ENCODE assay signal across 28 cellular contexts in the genomic region with DNA sequence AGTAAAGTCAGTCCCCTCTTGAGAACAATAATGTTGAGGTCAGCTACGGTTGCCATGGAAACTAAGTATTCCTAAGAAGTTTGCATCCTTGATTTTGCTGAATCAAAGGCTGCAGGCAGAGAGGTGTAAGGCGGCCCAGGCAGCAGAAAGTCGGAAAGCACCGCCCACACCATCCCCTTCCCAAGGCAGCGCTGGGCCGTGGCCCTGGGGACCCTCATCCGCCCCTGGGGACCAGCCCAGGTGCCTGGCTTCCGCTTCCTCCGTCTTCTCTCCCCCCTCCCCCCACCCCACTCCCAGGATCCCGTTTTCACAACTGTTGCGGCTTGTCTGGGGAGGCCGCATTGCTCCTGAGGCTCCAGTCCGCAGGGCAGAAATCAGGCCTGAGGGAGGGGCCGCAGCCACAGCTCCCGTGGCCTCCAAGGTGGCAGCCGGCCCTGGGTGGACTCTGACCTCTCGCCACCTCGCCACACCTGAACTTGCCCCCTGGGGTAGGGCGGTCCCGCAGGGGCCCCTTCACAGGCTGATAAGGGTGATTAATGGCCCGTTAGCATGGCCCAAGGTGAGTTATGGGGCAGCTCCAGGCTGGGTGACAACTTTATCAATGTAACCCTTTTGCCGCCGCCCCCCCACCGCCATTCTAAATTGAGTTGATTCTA.
DNase-seq lines count a peak whose midpoint lies in the region; ATAC-seq and TF ChIP-seq lines count a peak whose summit lies in the region.
"Had no signal": no experiment of that assay in that cellular context is flagged by ENCODE, and none has a peak within 500 bp of the region (broad histone marks: within the 10 kb centered on the region; RNA-seq: fewer than 3 reads in every experiment).

No MANE protein-coding gene starts in this region.

- peak overlapping the region; percentile 99 for H2BK15ac ChIP-seq in neuronal stem cell (ENCODE audit: low read length)

- H3K9me3 ChIP-seq in Caco-2 (no peaks in the 10 kb centered on the region), ectodermal cell (ENCODE audit: control insufficient read depth, low read length) (no peaks in the 10 kb centered on the region), neuronal stem cell (replicated peaks in 1 of 2; ENCODE audit: control insufficient read depth in 2 of 2, insufficient read depth in 1 of 2, low read depth in 1 of 2, low read length in 2 of 2) (no peaks in the 10 kb centered on the region)
- H3K9me3 ChIP-seq: BE2C, left lung, psoas muscle had no signal

- CTCF ChIA-PET in Caco-2 (lab: Charles Lee): interaction anchor here (1.2 kb wide), 1 partner anchor 70 kb away, joined by 7 read pairs; no protein-coding TSS in a partner anchor

- H3K23ac ChIP-seq in neuronal stem cell (ENCODE audit: low read depth, low read length, poor library complexity): no peak overlapping the region

- H3K4me2 ChIP-seq in neuronal stem cell (ENCODE audit: insufficient read depth, low read length, poor library complexity, severe bottlenecking): peak overlapping the region; percentile 52

- H3K4me1 ChIP-seq in Caco-2: peaks cover 29% of the 10 kb centered on the region
- H3K4me1 ChIP-seq in ectodermal cell (ENCODE audit: control insufficient read depth, insufficient read depth, low read length): peaks cover 42% of the 10 kb centered on the region
- peaks cover 29 to 50% of the 10 kb centered on the region in 2 donors for H3K4me1 ChIP-seq in neuronal stem cell (ENCODE audit: control insufficient read depth in 2 of 2, insufficient read depth in 1 of 2, low read depth in 1 of 2, low read length in 2 of 2)
- H3K4me1 ChIP-seq: BE2C, left lung, psoas muscle had no signal

- H3K4me3 ChIP-seq in Caco-2 (ENCODE audit: low read depth, low read length) (no peak overlapping the region), ectodermal cell (ENCODE audit: insufficient read depth, low read depth, low read length) (no peak overlapping the region), neuronal stem cell (ENCODE audit: low read length in 2 of 2) (no peak overlapping the region)
- H3K4me3 ChIP-seq: left lung, psoas muscle, spleen had no signal

- H3K4ac ChIP-seq in neuronal stem cell (ENCODE audit: low read length): no peak overlapping the region

- no peaks in the 10 kb centered on the region for H3K9me3 Mint-ChIP-seq in Caco-2 (ENCODE audit: unreplicated experiment)
- H3K9me3 Mint-ChIP-seq: natural killer cell treated with Interleukin-12 subunit alpha and Interleukin-12 subunit beta and Interleukin-15 and Interleukin-18, amount 100 ng/mL, for 72 hours; stimulated activated naive CD8-positive, alpha-beta T cell treated with anti-CD3 and anti-CD28 coated beads, Interleukin-15, Interleukin-2, amounts not matched to agents 100 ng/mL and 50 ng/mL, for 24 hours had no signal

- H2BK5ac ChIP-seq in neuronal stem cell (ENCODE audit: low read length): peak overlapping the region; percentile 97

- peak overlapping the region; percentile 34 for H4K91ac ChIP-seq in neuronal stem cell (ENCODE audit: low read depth, low read length, poor library complexity)

- peak overlapping the region; percentile 2 for H3K14ac ChIP-seq in neuronal stem cell (ENCODE audit: low read length)

- peak overlapping the region; percentile 35 for H3K4me3 Mint-ChIP-seq in Caco-2 (ENCODE audit: unreplicated experiment)
- H3K4me3 Mint-ChIP-seq: natural killer cell treated with Interleukin-12 subunit alpha and Interleukin-12 subunit beta and Interleukin-15 and Interleukin-18, amount 100 ng/mL, for 72 hours; stimulated activated naive CD8-positive, alpha-beta T cell treated with anti-CD3 and anti-CD28 coated beads, Interleukin-15, Interleukin-2, amounts not matched to agents 100 ng/mL and 50 ng/mL, for 24 hours had no signal

- H3K36me3 ChIP-seq in Caco-2 (ENCODE audit: control insufficient read depth, insufficient read depth, low read length): no peaks in the 10 kb centered on the region
- no peaks in the 10 kb centered on the region for H3K36me3 ChIP-seq in ectodermal cell (ENCODE audit: control insufficient read depth, insufficient read depth, low read length)
- no peaks in the 10 kb centered on the region for H3K36me3 ChIP-seq in neuronal stem cell (replicated peaks in 1 of 2; ENCODE audit: control insufficient read depth in 2 of 2, insufficient read depth in 2 of 2, low read length in 2 of 2)
- H3K36me3 ChIP-seq: BE2C, left lung, spleen had no signal

- 71 to 73% methylated on average over 24 of the region's 24 CpGs for WGBS in ectodermal cell, 2 experiments
- no CpG with 5 or more reads among the region's 24 CpGs for WGBS in neuronal stem cell (ENCODE audit: extremely low coverage in 2 of 2, insufficient read length in 2 of 2, insufficient replicate concordance in 1 of 2), 2 donors

- peak overlapping the region; percentile 25 for H3K9ac ChIP-seq in neuronal stem cell (ENCODE audit: low read depth, low read length, poor library complexity)

- peak overlapping the region; percentile 6 for H2BK120ac ChIP-seq in neuronal stem cell (ENCODE audit: low read depth, low read length)

- no TSS peak for BruUV-seq in Caco-2 (replicated peaks; lab: Mats Ljungman, UMichigan)

- H3K79me1 ChIP-seq in neuronal stem cell (ENCODE audit: low read depth, low read length): no peaks in the 10 kb centered on the region

- H3K27ac ChIP-seq in ectodermal cell (ENCODE audit: insufficient read depth, low read depth, low read length, poor library complexity, severe bottlenecking): peak overlapping the region; percentile 91
- peak overlapping the region; percentile 98 for H3K27ac ChIP-seq in neuronal stem cell (replicated peaks; ENCODE audit: low read length)
- H3K27ac ChIP-seq: HL-60, left lung, psoas muscle, spleen had no signal

- H4K8ac ChIP-seq in neuronal stem cell (ENCODE audit: low read depth, low read length): no peak overlapping the region

- H3K27me3 Mint-ChIP-seq in Caco-2 (ENCODE audit: insufficient read depth, unreplicated experiment): no peaks in the 10 kb centered on the region

- H3K18ac ChIP-seq in neuronal stem cell (ENCODE audit: low read length): peak overlapping the region; percentile 98

- POLR2A ChIA-PET in Caco-2 (lab: Charles Lee): no interaction called here

- H2BK12ac ChIP-seq in neuronal stem cell (ENCODE audit: low read length): peak overlapping the region; percentile 10

- H3K4me1 Mint-ChIP-seq in Caco-2 (ENCODE audit: low read depth, unreplicated experiment): peaks cover 6% of the 10 kb centered on the region

- H2AK5ac ChIP-seq in neuronal stem cell (ENCODE audit: low read depth, low read length): peak overlapping the region; percentile 68

- ATAC-seq in HG02759 (IDR thresholded peaks at IDR 0.05; ENCODE audit: unreplicated experiment) (no peak), GM18870 (IDR thresholded peaks at IDR 0.05; ENCODE audit: unreplicated experiment) (no peak), HG03571 (IDR thresholded peaks at IDR 0.05; ENCODE audit: unreplicated experiment) (no peak)
- ATAC-seq: left lung; natural killer cell treated with Interleukin-12 subunit alpha and Interleukin-12 subunit beta and Interleukin-15 and Interleukin-18, amount 100 ng/mL, for 72 hours; psoas muscle had no signal

- no peak overlapping the region for H2AFZ ChIP-seq in neuronal stem cell (ENCODE audit: low read length)

- no peaks in the 10 kb centered on the region for H3K36me3 Mint-ChIP-seq in Caco-2 (ENCODE audit: insufficient read depth, unreplicated experiment)
- H3K36me3 Mint-ChIP-seq: natural killer cell treated with Interleukin-12 subunit alpha and Interleukin-12 subunit beta and Interleukin-15 and Interleukin-18, amount 100 ng/mL, for 72 hours had no signal

- H3K27me3 ChIP-seq in Caco-2 (replicated peaks; ENCODE audit: control insufficient read depth, insufficient read depth, low read length) (no peaks in the 10 kb centered on the region), ectodermal cell (ENCODE audit: control insufficient read depth, insufficient read depth, low read length, poor library complexity, severe bottlenecking) (peaks cover 21% of the 10 kb centered on the region), neuronal stem cell (ENCODE audit: control insufficient read depth in 3 of 3, insufficient read depth in 3 of 3, low read depth in 1 of 3, low read length in 3 of 3) (peaks cover 0 to 49% (median 2%) of the 10 kb centered on the region in 3 experiments)

- TF ChIP-seq CTCF in Caco-2 (IDR thresholded peaks at IDR 0.05; ENCODE audit: insufficient read depth in 1 of 2, low read depth in 1 of 2, low read length in 1 of 2, severe bottlenecking in 1 of 2, unreplicated experiment in 1 of 2): no peak

- H3K27ac Mint-ChIP-seq in Caco-2 (ENCODE audit: unreplicated experiment): peak overlapping the region; percentile 42
- H3K27ac Mint-ChIP-seq: natural killer cell treated with Interleukin-12 subunit alpha and Interleukin-12 subunit beta and Interleukin-15 and Interleukin-18, amount 100 ng/mL, for 72 hours; stimulated activated naive CD8-positive, alpha-beta T cell treated with anti-CD3 and anti-CD28 coated beads, Interleukin-15, Interleukin-2, amounts not matched to agents 100 ng/mL and 50 ng/mL, for 24 hours had no signal

- DNase-seq in Caco-2: peak; percentile 87 to 91
- peak; percentile 36 for DNase-seq in NCI-H1436 treated with DMSO at 0.1 percent for 48 hours (lab: John Stamatoyannopoulos, UW)
- DNase-seq in neuronal stem cell (ENCODE audit: low spot score): no peak
- no peak for DNase-seq in stimulated activated CD4-positive, alpha-beta T cell treated with anti-CD3 and anti-CD28 coated beads, Interleukin-15, amount 100 ng/mL, for 24 hours
- DNase-seq: activated CD4-positive, alpha-beta T cell treated with anti-CD3 and anti-CD28 coated beads, Interleukin-2, amount 50 U/mL, for 48 hours; activated CD4-positive, CD25-positive, alpha-beta regulatory T cell; activated gamma-delta T cell; BE2C; cortex of kidney; GOT3; head of caudate nucleus; IMR-90; midbrain; NCI-H1417; NCI-H524 treated with DMSO at 0.1 percent for 48 hours; psoas muscle; spleen; stimulated activated CD4-positive, alpha-beta T cell treated with anti-CD3 and anti-CD28 coated beads, Interleukin-4, amount 100 ng/mL, for 24 hours; T1000; trophoblast cell had no signal

- intact Hi-C loops in Caco-2 (cut with micrococcal nuclease; ENCODE audit: unreplicated experiment): loop anchor here (2.0 kb wide), 1 partner anchor 71 kb away; no protein-coding TSS in a partner anchor

Comparison
In these comparisons a context has a peak if more than half of its experiments do, and no peak if none do; other contexts are left out.
1. DNase-seq: peak in Caco-2 (2 of 2) and NCI-H1436 treated with DMSO at 0.1 percent for 48 hours (single experiment); none in neuronal stem cell (single experiment) and stimulated activated CD4-positive, alpha-beta T cell treated with anti-CD3 and anti-CD28 coated beads, Interleukin-15, amount 100 ng/mL, for 24 hours (single experiment).